In genomic region chr17:74465378-74466110, GRCh38 we compare ENCODE assay signal across 15 cellular contexts. TPM values are rescaled to one million over a fixed set of nuclear protein-coding genes. Genes with fewer than 3 reads are reported as not detected.
DNase-seq lines count a peak whose midpoint lies in the region; ATAC-seq and TF ChIP-seq lines count a peak whose summit lies in the region.
"Had no signal": no experiment of that assay in that cellular context is flagged by ENCODE, and none has a peak within 500 bp of the region (broad histone marks: within the 10 kb centered on the region; RNA-seq: fewer than 3 reads in every experiment).

No MANE protein-coding gene starts in this region.

- TF ChIP-seq RAD21 in liver (IDR thresholded peaks at IDR 0.05): no peak

- peaks cover 19% of the 10 kb centered on the region for H3K79me2 ChIP-seq in MM.1S (ENCODE audit: low read length)

- WGBS in liver: 88% methylated on average over 8 of the region's 8 CpGs

- H3K27me3 ChIP-seq in MM.1S (replicated peaks; ENCODE audit: insufficient read depth, low read length) (no peaks in the 10 kb centered on the region), liver (ENCODE audit: control insufficient read depth in 4 of 4, insufficient read depth in 4 of 4, low read length in 3 of 4) (no peaks in the 10 kb centered on the region)

- no peak for ATAC-seq in activated CD4-positive, CD25-positive, alpha-beta regulatory T cell treated with anti-CD3 and anti-CD28 coated beads, Interleukin-2, amount 50 U/mL, for 24 hours
- no peak for ATAC-seq in GM19452 (IDR thresholded peaks at IDR 0.05; ENCODE audit: unreplicated experiment)
- ATAC-seq: activated T-cell treated with anti-CD3 and anti-CD28 coated beads, Interleukin-2, amount 50 U/mL, for 72 hours had no signal

- H3K4me1 ChIP-seq in MM.1S (ENCODE audit: low read length) (peaks cover 37% of the 10 kb centered on the region), liver (ENCODE audit: control insufficient read depth in 4 of 4, insufficient read depth in 4 of 4, low read length in 3 of 4) (peaks cover 0 to 2% (median 0%) of the 10 kb centered on the region in 4 donors)
- H3K4me1 ChIP-seq: BE2C had no signal

- H3K36me3 ChIP-seq in MM.1S (replicated peaks; ENCODE audit: insufficient read depth, low read length) (no peaks in the 10 kb centered on the region), liver (ENCODE audit: control insufficient read depth in 4 of 4, insufficient read depth in 3 of 4, low read depth in 1 of 4, low read length in 3 of 4) (no peaks in the 10 kb centered on the region)
- H3K36me3 ChIP-seq: BE2C, left ventricle myocardium inferior had no signal

- H3K27ac ChIP-seq in MM.1S (ENCODE audit: low read length) (peak overlapping the region; percentile 42; the same call in 1 of the 2 replicates), liver (ENCODE audit: low read depth in 1 of 2, low read length in 2 of 2) (peak overlapping the region; percentile 56 to 80), substantia nigra (ENCODE audit: low read depth, low read length, poor library complexity, severe bottlenecking) (peak overlapping the region; percentile 32)

- no peak for TF ChIP-seq CTCF in MM.1S (IDR thresholded peaks at IDR 0.05; ENCODE audit: low read length)
- no peak for TF ChIP-seq CTCF in liver (IDR thresholded peaks at IDR 0.05; ENCODE audit: low read depth, low read length, missing input control)

- DNase-seq in MM.1S: no peak
- no peak for DNase-seq in substantia nigra (lab: John Stamatoyannopoulos, UW)
- no peak for DNase-seq in activated CD4-positive, alpha-beta T cell treated with anti-CD3 and anti-CD28 coated beads, Interleukin-2, amount 50 U/mL, for 1 hour
- DNase-seq: BE2C, cortex of kidney, foreskin melanocyte, NCI-H1092 treated with DMSO at 0.1 percent for 48 hours, NCI-H524 had no signal

- peaks cover 18% of the 10 kb centered on the region for H3F3A ChIP-seq in MM.1S (ENCODE audit: insufficient read depth, low read length)

- peak overlapping the region; percentile 33; the same call in 1 of the 2 replicates for H3K9ac ChIP-seq in MM.1S (ENCODE audit: low read length)
- H3K9ac ChIP-seq in liver (ENCODE audit: low read depth in 1 of 2, low read length in 2 of 2): no peak overlapping the region

- H3K4me3 ChIP-seq in GM08714 (ENCODE audit: low read length): peak overlapping the region; percentile 81; the same call in 1 of the 2 replicates
- H3K4me3 ChIP-seq in MM.1S (ENCODE audit: low read length): peak overlapping the region; percentile 64
- no peak overlapping the region for H3K4me3 ChIP-seq in liver (ENCODE audit: low read depth in 1 of 3, low read length in 3 of 3)

- H2AFZ ChIP-seq in MM.1S (ENCODE audit: low read length): peak overlapping the region; percentile 47; the same call in 1 of the 2 replicates

- H3K4me2 ChIP-seq in MM.1S (ENCODE audit: low read depth, low read length): peak overlapping the region; percentile 68

- no peaks in the 10 kb centered on the region for H3K9me2 ChIP-seq in MM.1S (replicated peaks; ENCODE audit: insufficient read depth, low read length)

- no peaks in the 10 kb centered on the region for H3K9me3 ChIP-seq in MM.1S (replicated peaks; ENCODE audit: insufficient read depth, low read length)
- no peaks in the 10 kb centered on the region for H3K9me3 ChIP-seq in liver (ENCODE audit: control insufficient read depth in 4 of 4, low read length in 3 of 4)
- H3K9me3 ChIP-seq: BE2C, left ventricle myocardium inferior had no signal

- no peaks in the 10 kb centered on the region for H4K20me1 ChIP-seq in MM.1S (ENCODE audit: insufficient read depth, low read length)

TF ChIP-seq in liver, 16 proteins besides CTCF, POLR2A, EP300 and RAD21:
- TF ChIP-seq EGR1 (IDR thresholded peaks at IDR 0.05; ENCODE audit: low read depth in 2 of 2) (no peak), YY1 (IDR thresholded peaks at IDR 0.05) (no peak), FOXA2 (IDR thresholded peaks at IDR 0.05) (no peak), MAX (IDR thresholded peaks at IDR 0.05) (no peak), JUND (IDR thresholded peaks at IDR 0.05) (no peak), HNF4G (IDR thresholded peaks at IDR 0.05) (no peak), HNF4A (conservative IDR thresholded peaks at IDR 0.05) (no peak), RXRA (IDR thresholded peaks at IDR 0.05) (no peak), FOXA1 (IDR thresholded peaks at IDR 0.05) (no peak), REST (IDR thresholded peaks at IDR 0.05) (no peak)

RNA-seq across cellular contexts. Expression of gene CD300A, which starts 0.9 kb away (rescaled TPM):
- total RNA-seq in liver: 10 to 100 TPM in 1 of 2 donors, 1 to 10 TPM in 1; 9.0 to 11.5 TPM
- 1 to 10 TPM; 2.2 to 7.0 TPM for polyA plus RNA-seq in liver
- total RNA-seq: osteocyte had no signal

RNA-seq across cellular contexts. Expression of gene GPRC5C, which starts 33.7 kb away (rescaled TPM):
- 10 to 100 TPM; 34.2 to 86.3 TPM for total RNA-seq in liver
- polyA plus RNA-seq in liver: 100 to 1,000 TPM; 153 to 195 TPM

Comparison
In these comparisons a context has a peak if more than half of its experiments do, and no peak if none do; other contexts are left out.
1. H3K4me3 ChIP-seq: peak in GM08714 (single experiment) and MM.1S (single experiment); none in liver (0 of 3).
2. Peak in every context shown above with its lines, with median percentiles within 50 percentile points of each other: H3K27ac ChIP-seq.